In genomic region chr2:236862961-236863728, GRCh38 we compare ENCODE assay signal across 11 cellular contexts.
DNase-seq lines count a peak whose midpoint lies in the region; ATAC-seq and TF ChIP-seq lines count a peak whose summit lies in the region.
"Had no signal": no experiment of that assay in that cellular context is flagged by ENCODE, and none has a peak within 500 bp of the region (broad histone marks: within the 10 kb centered on the region; RNA-seq: fewer than 3 reads in every experiment).

No MANE protein-coding gene starts in this region.

- peak overlapping the region; percentile 52 for H3K4me3 ChIP-seq in Karpas-422 (ENCODE audit: low read length)
- H3K4me3 ChIP-seq: thyroid gland had no signal

- peak overlapping the region; percentile 60; the same call in 1 of the 2 replicates for H2AFZ ChIP-seq in Karpas-422 (ENCODE audit: low read length)
- H2AFZ ChIP-seq: parathyroid adenoma had no signal

- peak overlapping the region; percentile 69 for H3K4me2 ChIP-seq in Karpas-422 (ENCODE audit: low read depth, low read length, poor library complexity, severe bottlenecking)

- TF ChIP-seq CTCF in AG09319 (IDR thresholded peaks at IDR 0.05; ENCODE audit: low read depth, low read length) (no peak), foreskin keratinocyte (conservative IDR thresholded peaks at IDR 0.05) (no peak)

- no peaks in the 10 kb centered on the region; the same call in 1 of the 2 replicates for H3K9me3 ChIP-seq in Karpas-422 (ENCODE audit: low read length)
- H3K9me3 ChIP-seq: thyroid gland had no signal

- ATAC-seq in GM21529 (IDR thresholded peaks at IDR 0.05; ENCODE audit: unreplicated experiment) (peak; percentile 89), foreskin keratinocyte (peak; percentile 92), HG03039 (IDR thresholded peaks at IDR 0.05; ENCODE audit: unreplicated experiment) (no peak)
- ATAC-seq: CD8-positive, alpha-beta T cell had no signal

- H3K36me3 ChIP-seq in Karpas-422 (ENCODE audit: insufficient read depth, low read length) = no peaks in the 10 kb centered on the region
- H3K36me3 ChIP-seq: thyroid gland had no signal

- H3K9ac ChIP-seq in Karpas-422 (ENCODE audit: low read length) = peak overlapping the region; percentile 64
- H3K9ac ChIP-seq: parathyroid adenoma had no signal

- H3K4me1 ChIP-seq in Karpas-422 (ENCODE audit: low read length) (peaks cover 51% of the 10 kb centered on the region), foreskin keratinocyte (no peaks in the 10 kb centered on the region)
- H3K4me1 ChIP-seq: parathyroid adenoma, thyroid gland had no signal

- no peaks in the 10 kb centered on the region for H4K20me1 ChIP-seq in Karpas-422 (ENCODE audit: insufficient read depth, low read depth, low read length)

- DNase-seq in AG09319 (ENCODE audit: extremely low read depth, low read depth) (peak; percentile 93), Karpas-422 (peak; percentile 95), foreskin keratinocyte (peak; percentile 77 to 90), NCI-H748 treated with DMSO at 0.1 percent for 48 hours (lab: John Stamatoyannopoulos, UW) (no peak), NCI-H774 (lab: John Stamatoyannopoulos, UW) (no peak), NCI-H1092 (lab: John Stamatoyannopoulos, UW) (no peak)
- DNase-seq: thyroid gland had no signal

- no peaks in the 10 kb centered on the region for H3K9me2 ChIP-seq in Karpas-422 (replicated peaks; ENCODE audit: insufficient read depth, low read length)

- H3K79me2 ChIP-seq in Karpas-422 (ENCODE audit: low read length) = no peaks in the 10 kb centered on the region
- H3K79me2 ChIP-seq: parathyroid adenoma had no signal

- H3K27ac ChIP-seq in Karpas-422 (ENCODE audit: low read length) (peak overlapping the region; percentile 97), foreskin keratinocyte (peak overlapping the region; percentile 7)
- H3K27ac ChIP-seq: parathyroid adenoma, thyroid gland had no signal

- H3K27me3 ChIP-seq in Karpas-422 (ENCODE audit: low read length) (no peaks in the 10 kb centered on the region), foreskin keratinocyte (no peaks in the 10 kb centered on the region)
- H3K27me3 ChIP-seq: thyroid gland had no signal

Comparison
In these comparisons a context has a peak if more than half of its experiments do, and no peak if none do; other contexts are left out.
1. DNase-seq: peak in AG09319 (single experiment), Karpas-422 (single experiment) and foreskin keratinocyte (2 of 2); none in NCI-H748 treated with DMSO at 0.1 percent for 48 hours (single experiment), NCI-H774 (single experiment) and NCI-H1092 (single experiment).